24 cellular contexts compared by ENCODE assay signal in genomic region chr13:23985846-23986245, GRCh38.
DNase-seq lines count a peak whose midpoint lies in the region; ATAC-seq and TF ChIP-seq lines count a peak whose summit lies in the region.
"Had no signal": no experiment of that assay in that cellular context is flagged by ENCODE, and none has a peak within 500 bp of the region (broad histone marks: within the 10 kb centered on the region; RNA-seq: fewer than 3 reads in every experiment).

No MANE protein-coding gene starts in this region.

- peak overlapping the region; percentile 66 for H3K4ac ChIP-seq in IMR-90 (ENCODE audit: low read depth, low read length)

- intact Hi-C loops in A673 (cut with micrococcal nuclease; ENCODE audit: unreplicated experiment) (no loop called here), IMR-90 (cut with micrococcal nuclease) (no loop called here)

- H3K36me3 ChIP-seq in A673 (ENCODE audit: insufficient read depth, low read length, poor library complexity, severe bottlenecking), result no peaks in the 10 kb centered on the region
- no peaks in the 10 kb centered on the region for H3K36me3 ChIP-seq in IMR-90 (ENCODE audit: control insufficient read depth, insufficient read depth, low read length)
- H3K36me3 ChIP-seq: gastrocnemius medialis, ovary, Peyer's patch had no signal

- peaks cover 47% of the 10 kb centered on the region for H3K4me1 Mint-ChIP-seq in glutamatergic neuron (ENCODE audit: low read depth, unreplicated experiment)
- H3K4me1 Mint-ChIP-seq: naive thymus-derived CD4-positive, alpha-beta T cell had no signal

- H3K9ac ChIP-seq in IMR-90 (ENCODE audit: low read depth, low read length), result no peak overlapping the region

- H4K5ac ChIP-seq in IMR-90 (ENCODE audit: low read depth, low read length), result 0 out of 2 replicates have a peak overlapping the region, but pooled peaks have one; percentile 19

- H3K14ac ChIP-seq in IMR-90 (replicated peaks; ENCODE audit: low read depth, low read length), result peak overlapping the region; percentile 39

- no peaks in the 10 kb centered on the region for H3K79me1 ChIP-seq in IMR-90 (ENCODE audit: low read depth in 1 of 2, low read length in 2 of 2)

- peak overlapping the region; percentile 40 for H2AFZ ChIP-seq in IMR-90 (replicated peaks; ENCODE audit: low read length, poor library complexity)

- H3K9me3 Mint-ChIP-seq in glutamatergic neuron (ENCODE audit: unreplicated experiment), result peaks cover 7% of the 10 kb centered on the region
- H3K9me3 Mint-ChIP-seq: activated naive CD4-positive, alpha-beta T cell treated with anti-CD3 and anti-CD28 coated beads for 36 hours; activated T-cell treated with anti-CD3 and anti-CD28 coated beads, Interleukin-2, amount 50 U/mL, for 4 hours; naive thymus-derived CD4-positive, alpha-beta T cell had no signal

- H3K27me3 ChIP-seq in A673 (replicated peaks; ENCODE audit: insufficient read depth, low read depth, low read length, poor library complexity) (peaks cover 3% of the 10 kb centered on the region), IMR-90 (ENCODE audit: control insufficient read depth, insufficient read depth, low read length) (no peaks in the 10 kb centered on the region)
- H3K27me3 ChIP-seq: ovary, Peyer's patch had no signal

- H3K27ac Mint-ChIP-seq in glutamatergic neuron (ENCODE audit: unreplicated experiment), result peak overlapping the region; percentile 88
- H3K27ac Mint-ChIP-seq: activated naive CD4-positive, alpha-beta T cell treated with anti-CD3 and anti-CD28 coated beads for 36 hours; naive thymus-derived CD4-positive, alpha-beta T cell had no signal

- H3K4me1 ChIP-seq in A673 (ENCODE audit: insufficient read depth, low read length, poor library complexity, severe bottlenecking) (peaks cover 4% of the 10 kb centered on the region), IMR-90 (ENCODE audit: control insufficient read depth, insufficient read depth, low read length) (peaks cover 8% of the 10 kb centered on the region)
- H3K4me1 ChIP-seq: Peyer's patch had no signal

- H3K4me3 Mint-ChIP-seq in glutamatergic neuron (ENCODE audit: unreplicated experiment), result peak overlapping the region; percentile 76
- H3K4me3 Mint-ChIP-seq: activated naive CD4-positive, alpha-beta T cell treated with anti-CD3 and anti-CD28 coated beads for 36 hours; activated T-cell treated with anti-CD3 and anti-CD28 coated beads, Interleukin-2, amount 50 U/mL, for 4 hours; naive thymus-derived CD4-positive, alpha-beta T cell had no signal

- 0 out of 3 replicates have a peak overlapping the region, but pooled peaks have one; percentile 65 for H2BK15ac ChIP-seq in IMR-90 (ENCODE audit: low read depth, low read length)

- peak overlapping the region; percentile 68 for H2BK120ac ChIP-seq in IMR-90 (ENCODE audit: low read depth, low read length)

- peak overlapping the region; percentile 25; the same call in 1 of the 2 replicates for H4K91ac ChIP-seq in IMR-90 (ENCODE audit: insufficient read depth, low read depth, low read length)

- no peak overlapping the region for H3K56ac ChIP-seq in IMR-90 (ENCODE audit: extremely low read depth, insufficient read depth, low read length)

- H3K4me3 ChIP-seq in A673 (ENCODE audit: low read depth, low read length, poor library complexity, severe bottlenecking), result no peak overlapping the region
- no peak overlapping the region for H3K4me3 ChIP-seq in IMR-90 (ENCODE audit: insufficient read depth, low read depth, low read length)
- H3K4me3 ChIP-seq: gastrocnemius medialis, ovary, Peyer's patch, SK-N-MC had no signal

- peak overlapping the region; percentile 59 for H2AK5ac ChIP-seq in IMR-90 (ENCODE audit: low read depth, low read length)

- H3K27me3 Mint-ChIP-seq in glutamatergic neuron (ENCODE audit: unreplicated experiment), result peaks cover 5% of the 10 kb centered on the region

- H3K23ac ChIP-seq in IMR-90 (ENCODE audit: low read depth, low read length), result no peak overlapping the region

- no CpG with 5 or more reads among the region's 11 CpGs for WGBS in IMR-90 (ENCODE audit: extremely low coverage in 2 of 2, insufficient read length in 1 of 2), 2 experiments

- H3K27ac ChIP-seq in A673 (ENCODE audit: low read depth, low read length, poor library complexity, severe bottlenecking) (no peak overlapping the region), IMR-90 (ENCODE audit: insufficient read depth, low read length) (no peak overlapping the region)
- H3K27ac ChIP-seq: gastrocnemius medialis, ovary, Peyer's patch, SK-N-MC had no signal

- H2BK20ac ChIP-seq in IMR-90 (ENCODE audit: low read depth, low read length), result peak overlapping the region; percentile 80

- TF ChIP-seq POLR2A in IMR-90 (IDR thresholded peaks at IDR 0.05; ENCODE audit: low read depth, low read length), result no peak

- H3K9me1 ChIP-seq in IMR-90 (ENCODE audit: insufficient read depth, low read length), result peaks cover 4% of the 10 kb centered on the region; the same call in 1 of the 2 replicates

- POLR2A ChIA-PET in A673 (lab: Charles Lee; ENCODE audit: low non-redundant PET), result no interaction called here
- POLR2A ChIA-PET in IMR-90 (lab: Charles Lee; ENCODE audit: unreplicated experiment), result no interaction called here

- DNase-seq in A673 (ENCODE audit: low spot score) (peak; percentile 58), IMR-90 (no peak), NCI-H69 (lab: John Stamatoyannopoulos, UW) (peak; percentile 15), glutamatergic neuron (peak; percentile 65), GM10266 (ENCODE audit: extremely low spot score) (no peak), amygdala (lab: John Stamatoyannopoulos, UW) (no peak)
- DNase-seq: activated CD4-positive, CD25-positive, alpha-beta regulatory T cell; activated naive CD4-positive, alpha-beta T cell treated with anti-CD3 and anti-CD28 coated beads for 36 hours; activated T-cell treated with anti-CD3 and anti-CD28 coated beads, Interleukin-2, amount 50 U/mL, for 4 hours; C1 segment of cervical spinal cord; central memory CD4-positive, alpha-beta T cell; effector CD4-positive, alpha-beta T cell; erythroblast; gastrocnemius medialis; GDM1; kidney glomerular epithelial cell; MM.1S; naive thymus-derived CD4-positive, alpha-beta T cell; NCI-H2029 treated with DMSO at 0.1 percent for 48 hours; ovary; Peyer's patch had no signal

- H2AK9ac ChIP-seq in IMR-90 (replicated peaks; ENCODE audit: low read depth, low read length, poor library complexity), result peak overlapping the region; percentile 18

- BruUV-seq in A673 (replicated peaks; lab: Mats Ljungman, UMichigan) (no TSS peak), IMR-90 (replicated peaks; lab: Mats Ljungman, UMichigan) (no TSS peak)

- in situ Hi-C loops in IMR-90 (cut with MboI; ENCODE audit: low sequenced_read_pairs), result no loop called here

- H4K20me1 ChIP-seq in IMR-90 (ENCODE audit: insufficient read depth, low read length), result no peaks in the 10 kb centered on the region

- H2BK5ac ChIP-seq in IMR-90 (ENCODE audit: low read depth, low read length, poor library complexity, severe bottlenecking), result no peak overlapping the region

- H4K8ac ChIP-seq in IMR-90 (ENCODE audit: low read depth in 2 of 2, low read length in 2 of 2), result 0 out of 4 replicates have a peak overlapping the region, but pooled peaks of 1 of the 2 experiments have one; percentile 13

- TF ChIP-seq RAD21 in IMR-90 (IDR thresholded peaks at IDR 0.05; ENCODE audit: low read length), result no peak

- CTCF ChIA-PET in A673 (lab: Charles Lee) (no interaction called here), IMR-90 (lab: Yijun Ruan, JAX) (interaction anchor here (0.8 kb wide), 1 partner anchor 25 kb away, joined by 3 read pairs; no protein-coding TSS in a partner anchor)

- TF ChIP-seq CTCF in A673 (conservative IDR thresholded peaks at IDR 0.05; ENCODE audit: low read depth, low read length) (no peak), IMR-90 (conservative IDR thresholded peaks at IDR 0.05; ENCODE audit: low read depth, low read length) (no peak), glutamatergic neuron (IDR thresholded peaks at IDR 0.05; ENCODE audit: partially characterized antibody, unreplicated experiment) (no peak), GM10266 (IDR thresholded peaks at IDR 0.05; ENCODE audit: control insufficient read depth, insufficient read depth, low read depth, missing control alignments) (no peak)

- H3K9me3 ChIP-seq in A673 (ENCODE audit: low read depth, low read length, poor library complexity, severe bottlenecking) (no peaks in the 10 kb centered on the region), IMR-90 (ENCODE audit: control insufficient read depth, insufficient read depth, low read length) (no peaks in the 10 kb centered on the region)
- H3K9me3 ChIP-seq: gastrocnemius medialis, ovary, Peyer's patch had no signal

- no peaks in the 10 kb centered on the region for H3K36me3 Mint-ChIP-seq in glutamatergic neuron (ENCODE audit: unreplicated experiment)

- dilution Hi-C loops in IMR-90 (cut with HindIII; ENCODE audit: low sequenced_read_pairs, unreplicated experiment), result no loop called here

- no peak for ATAC-seq in IMR-90 (ENCODE audit: low read depth)
- ATAC-seq in GM18520 (IDR thresholded peaks at IDR 0.05; ENCODE audit: unreplicated experiment), result no peak
- ATAC-seq in HG03175 (IDR thresholded peaks at IDR 0.05; ENCODE audit: unreplicated experiment), result no peak
- ATAC-seq: activated T-cell treated with anti-CD3 and anti-CD28 coated beads, Interleukin-2, amount 50 U/mL, for 4 hours; gastrocnemius medialis; naive thymus-derived CD4-positive, alpha-beta T cell had no signal

- H3K18ac ChIP-seq in IMR-90 (ENCODE audit: low read depth, low read length), result peak overlapping the region; percentile 61

- H3K4me2 ChIP-seq in IMR-90 (ENCODE audit: low read depth, low read length), result no peak overlapping the region

TF ChIP-seq in IMR-90, 13 proteins besides CTCF, POLR2A, EP300 and RAD21 (continues in another document):
- TF ChIP-seq, protein P1, sequence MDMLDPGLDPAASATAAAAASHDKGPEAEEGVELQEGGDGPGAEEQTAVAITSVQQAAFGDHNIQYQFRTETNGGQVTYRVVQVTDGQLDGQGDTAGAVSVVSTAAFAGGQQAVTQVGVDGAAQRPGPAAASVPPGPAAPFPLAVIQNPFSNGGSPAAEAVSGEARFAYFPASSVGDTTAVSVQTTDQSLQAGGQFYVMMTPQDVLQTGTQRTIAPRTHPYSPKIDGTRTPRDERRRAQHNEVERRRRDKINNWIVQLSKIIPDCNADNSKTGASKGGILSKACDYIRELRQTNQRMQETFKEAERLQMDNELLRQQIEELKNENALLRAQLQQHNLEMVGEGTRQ (IDR thresholded peaks at IDR 0.05; ENCODE audit: low read depth, low read length), result no peak
- TF ChIP-seq BHLHE40 (IDR thresholded peaks at IDR 0.05; ENCODE audit: low read depth, low read length) (no peak), FOS (IDR thresholded peaks at IDR 0.05; ENCODE audit: low read depth, low read length) (no peak), RCOR1 (IDR thresholded peaks at IDR 0.05; ENCODE audit: insufficient replicate concordance, low read length) (no peak), MAZ (IDR thresholded peaks at IDR 0.05; ENCODE audit: borderline replicate concordance, low read depth, low read length) (no peak), SMC3 (IDR thresholded peaks at IDR 0.05; ENCODE audit: low read depth, low read length) (no peak), MAFK (IDR thresholded peaks at IDR 0.05; ENCODE audit: low read depth, low read length) (no peak), MXI1 (IDR thresholded peaks at IDR 0.05; ENCODE audit: borderline replicate concordance, low read depth, low read length) (no peak), CEBPB (IDR thresholded peaks at IDR 0.05; ENCODE audit: low read depth, low read length) (no peak), CHD1 (IDR thresholded peaks at IDR 0.05; ENCODE audit: low read depth, low read length) (no peak)

Comparison
In these comparisons a context has a peak if more than half of its experiments do, and no peak if none do; other contexts are left out.
1. DNase-seq: peak in A673 (single experiment), NCI-H69 (single experiment) and glutamatergic neuron (single experiment); none in IMR-90 (single experiment), GM10266 (single experiment) and amygdala (0 of 56).